In genomic region chr6:9408718-9409117, GRCh38 we compare ENCODE assay signal across 19 cellular contexts.
"Had no signal": no experiment of that assay in that cellular context is flagged by ENCODE, and none has a peak within 500 bp of the region (broad histone marks: within the 10 kb centered on the region; RNA-seq: fewer than 3 reads in every experiment).

No MANE protein-coding gene starts in this region.

- H3K4me1 ChIP-seq: breast epithelium, tibial artery, uterus had no signal

- ATAC-seq: activated CD8-positive, alpha-beta memory T cell treated with anti-CD3 and anti-CD28 coated beads, Interleukin-2, amount 10 ng/mL, durations not matched to agents 7 days and 5 days; activated naive CD4-positive, alpha-beta T cell treated with anti-CD3 and anti-CD28 coated beads, Interleukin-2, amount 50 U/mL, for 72 hours; foreskin keratinocyte; right cardiac atrium had no signal

- H3K9me3 ChIP-seq: breast epithelium, tibial artery, uterus had no signal

- H3K36me3 ChIP-seq: breast epithelium, tibial artery, uterus had no signal

- DNase-seq: activated CD4-positive, alpha-beta memory T cell treated with anti-CD3 and anti-CD28 coated beads for 36 hours; activated CD4-positive, alpha-beta T cell treated with anti-CD3 and anti-CD28 coated beads for 1 hour; activated CD8-positive, alpha-beta memory T cell treated with anti-CD3 and anti-CD28 coated beads, Interleukin-2, amount 10 ng/mL, durations not matched to agents 7 days and 5 days; activated effector memory CD4-positive, alpha-beta T cell treated with Interleukin-2 at 50 U/mL for 16 hours; activated T-cell treated with anti-CD3 and anti-CD28 coated beads, Interleukin-2, amount 50 U/mL, for 24 hours; amygdala; erythroblast; foreskin keratinocyte; right cardiac atrium; stimulated activated CD4-positive, alpha-beta T cell treated with anti-CD3 and anti-CD28 coated beads, Interleukin-15, amount 100 ng/mL, for 24 hours; stimulated activated CD4-positive, alpha-beta T cell treated with anti-CD3 and anti-CD28 coated beads, Interleukin-4, amount 100 ng/mL, for 1 hour; stimulated activated naive CD4-positive, alpha-beta T cell; T-helper 1 cell; T1000; tibial artery; uterus had no signal

- H3K27me3 ChIP-seq: breast epithelium, foreskin keratinocyte, tibial artery, uterus had no signal

- H3K27ac ChIP-seq: breast epithelium, foreskin keratinocyte, skin epidermis, tibial artery, uterus had no signal

- H3K4me3 ChIP-seq: breast epithelium, skin epidermis, tibial artery, uterus had no signal
